In genomic region chr6:128528241-128528640, GRCh38 we compare ENCODE assay signal across 17 cellular contexts. TPM values are rescaled to one million over a fixed set of nuclear protein-coding genes. Genes with fewer than 3 reads are reported as not detected.
A peak's percentile ranks its signal among the peaks of the same experiment; 100 is the strongest.
DNase-seq lines count a peak whose midpoint lies in the region; ATAC-seq and TF ChIP-seq lines count a peak whose summit lies in the region.
"Had no signal": no experiment of that assay in that cellular context is flagged by ENCODE, and none has a peak within 500 bp of the region (broad histone marks: within the 10 kb centered on the region; RNA-seq: fewer than 3 reads in every experiment).

No MANE protein-coding gene starts in this region.

- ATAC-seq in HCT116 (no peak), PC-3 (no peak), RWPE2 (ENCODE audit: low read depth) (peak; percentile 21; the same call in 1 of the 3 replicates), HG02970 (IDR thresholded peaks at IDR 0.05; ENCODE audit: low FRiP score, unreplicated experiment) (no peak)
- ATAC-seq: CD8-positive, alpha-beta T cell; GM12878 had no signal

- no peak for TF ChIP-seq RAD21 in HCT116 (IDR thresholded peaks at IDR 0.05; ENCODE audit: low read depth)

- H3F3A ChIP-seq in PC-3 (ENCODE audit: low read length, unreplicated experiment), result no peaks in the 10 kb centered on the region

- CTCF ChIA-PET in HCT116 (lab: Charles Lee), result no interaction called here
- CTCF ChIA-PET in PC-3 (lab: Charles Lee), result no interaction called here

- TF ChIP-seq CTCF in HCT116 (IDR thresholded peaks at IDR 0.05 in 2 of 3, conservative IDR thresholded peaks at IDR 0.05 in 1 of 3; ENCODE audit: borderline replicate concordance in 1 of 3, insufficient read depth in 1 of 3, low read depth in 2 of 3, low read length in 2 of 3), result no peak
- no peak for TF ChIP-seq CTCF in PC-3 (conservative IDR thresholded peaks at IDR 0.05; ENCODE audit: low read depth, low read length)
- TF ChIP-seq CTCF in RWPE2 (IDR thresholded peaks at IDR 0.05; ENCODE audit: poor library complexity, severe bottlenecking), result no peak

- H3K4me2 ChIP-seq in HCT116 (ENCODE audit: low read length) (no peak overlapping the region), PC-3 (ENCODE audit: low read length) (0 out of 2 replicates have a peak overlapping the region, but pooled peaks have one; percentile 18)
- H3K4me2 ChIP-seq: BLaER1 treated with 17β-estradiol and CSF1 and Interleukin-3, amounts not matched to agents 10 nM and 100 nM had no signal

- H3K4me1 ChIP-seq in HCT116 (ENCODE audit: control insufficient read depth in 1 of 2, insufficient read depth in 2 of 2, low read length in 2 of 2) (no peaks in the 10 kb centered on the region), PC-3 (ENCODE audit: insufficient read depth, low read length) (peaks cover 23% of the 10 kb centered on the region), RWPE2 (ENCODE audit: insufficient read depth, poor library complexity, severe bottlenecking) (peaks cover 4% of the 10 kb centered on the region)
- H3K4me1 ChIP-seq: BLaER1 treated with 17β-estradiol and CSF1 and Interleukin-3, amounts not matched to agents 10 nM and 100 nM had no signal

- TF ChIP-seq POLR2A in HCT116 (IDR thresholded peaks at IDR 0.05; ENCODE audit: borderline replicate concordance, extremely low read depth, insufficient read depth, insufficient read length), result no peak

- H3K9me3 ChIP-seq in HCT116 (ENCODE audit: control insufficient read depth in 1 of 2, insufficient read depth in 1 of 2, low read depth in 1 of 2, low read length in 2 of 2) (no peaks in the 10 kb centered on the region), PC-3 (ENCODE audit: low read length) (no peaks in the 10 kb centered on the region), RWPE2 (ENCODE audit: severe bottlenecking) (no peaks in the 10 kb centered on the region)
- H3K9me3 ChIP-seq: BLaER1 treated with 17β-estradiol and CSF1 and Interleukin-3, amounts not matched to agents 10 nM and 100 nM; Caco-2 had no signal

- H3K9ac ChIP-seq in HCT116 (ENCODE audit: low read length), result no peak overlapping the region
- no peak overlapping the region for H3K9ac ChIP-seq in PC-3 (ENCODE audit: low read length)
- H3K9ac ChIP-seq: BLaER1 treated with 17β-estradiol and CSF1 and Interleukin-3, amounts not matched to agents 10 nM and 100 nM had no signal

- no peaks in the 10 kb centered on the region for H3K79me2 ChIP-seq in HCT116 (ENCODE audit: insufficient read depth, low read length)
- H3K79me2 ChIP-seq in PC-3 (ENCODE audit: low read length), result no peaks in the 10 kb centered on the region

- H3K27me3 ChIP-seq in HCT116 (ENCODE audit: insufficient read depth, low read length) (no peaks in the 10 kb centered on the region), PC-3 (ENCODE audit: low read length) (no peaks in the 10 kb centered on the region), RWPE2 (ENCODE audit: insufficient read depth, poor library complexity, severe bottlenecking) (no peaks in the 10 kb centered on the region)
- H3K27me3 ChIP-seq: BLaER1 treated with 17β-estradiol and CSF1 and Interleukin-3, amounts not matched to agents 10 nM and 100 nM had no signal

- H3K36me3 ChIP-seq in HCT116 (ENCODE audit: control insufficient read depth in 1 of 2, insufficient read depth in 2 of 2, low read length in 2 of 2) (no peaks in the 10 kb centered on the region), PC-3 (ENCODE audit: low read depth, low read length) (no peaks in the 10 kb centered on the region), RWPE2 (ENCODE audit: low read depth) (no peaks in the 10 kb centered on the region)
- H3K36me3 ChIP-seq: BLaER1 treated with 17β-estradiol and CSF1 and Interleukin-3, amounts not matched to agents 10 nM and 100 nM had no signal

- POLR2A ChIA-PET in HCT116 (lab: Charles Lee), result no interaction called here
- POLR2A ChIA-PET in PC-3 (lab: Charles Lee; ENCODE audit: unreplicated experiment), result no interaction called here

- no peak overlapping the region for H3K4me3 ChIP-seq in HCT116 (replicated peaks in 1 of 2; ENCODE audit: low read depth in 1 of 2, low read length in 2 of 2)
- no peak overlapping the region for H3K4me3 ChIP-seq in PC-3 (ENCODE audit: low read length)
- H3K4me3 ChIP-seq in RWPE2 (ENCODE audit: severe bottlenecking), result no peak overlapping the region
- H3K4me3 ChIP-seq: BLaER1 treated with 17β-estradiol and CSF1 and Interleukin-3, amounts not matched to agents 10 nM and 100 nM; GM12878 had no signal

- H3K27ac ChIP-seq in HCT116 (ENCODE audit: low read depth, low read length) (no peak overlapping the region), PC-3 (ENCODE audit: low read length) (no peak overlapping the region), RWPE2 (ENCODE audit: poor library complexity, severe bottlenecking) (no peak overlapping the region), caudate nucleus (ENCODE audit: low read depth, low read length) (no peak overlapping the region)
- H3K27ac ChIP-seq: BLaER1 treated with 17β-estradiol and CSF1 and Interleukin-3, amounts not matched to agents 10 nM and 100 nM; C4-2B had no signal

- RAD21 ChIA-PET in HCT116 (lab: Charles Lee; ENCODE audit: low non-redundant PET in 1 of 2, low total read pairs in 2 of 2, uncharacterized antibody in 2 of 2, unreplicated experiment in 2 of 2), result no interaction called here

- intact Hi-C loops in HCT116 (cut with micrococcal nuclease) (no loop called here), PC-3 (cut with micrococcal nuclease) (no loop called here)

- DNase-seq in HCT116 (ENCODE audit: low read depth, low spot score) (no peak), PC-3 (no peak), RWPE2 (ENCODE audit: low spot score) (no peak), G401 (ENCODE audit: low spot score) (no peak), caudate nucleus (lab: John Stamatoyannopoulos, UW) (no peak)
- DNase-seq: 8988T; AML-193; Caco-2; Calu3; CD4-positive, alpha-beta T cell; CD8-positive, alpha-beta T cell; DMS79 treated with DMSO at 0.1 percent for 48 hours; GDM1 had no signal

- BruUV-seq in HCT116 (replicated peaks; lab: Mats Ljungman, UMichigan) (no TSS peak), PC-3 (replicated peaks; lab: Mats Ljungman, UMichigan) (no TSS peak)

- H3K9me2 ChIP-seq in HCT116 (ENCODE audit: insufficient read depth), result no peaks in the 10 kb centered on the region
- H3K9me2 ChIP-seq in PC-3 (replicated peaks; ENCODE audit: low read length), result no peaks in the 10 kb centered on the region

- no peaks in the 10 kb centered on the region; the same call in 1 of the 2 replicates for H4K20me1 ChIP-seq in HCT116 (ENCODE audit: insufficient read depth)
- no peaks in the 10 kb centered on the region for H4K20me1 ChIP-seq in PC-3 (ENCODE audit: low read length)
- H4K20me1 ChIP-seq: BLaER1 treated with 17β-estradiol and CSF1 and Interleukin-3, amounts not matched to agents 10 nM and 100 nM had no signal

- in situ Hi-C loops in G401 (cut with HindIII; ENCODE audit: low sequenced_read_pairs), result no loop called here

- H2AFZ ChIP-seq in HCT116 (ENCODE audit: low read depth, low read length, poor library complexity, severe bottlenecking), result peak overlapping the region; percentile 39
- H2AFZ ChIP-seq in PC-3 (ENCODE audit: low read length), result no peak overlapping the region

TF ChIP-seq in HCT116, 20 proteins besides CTCF, POLR2A, EP300 and RAD21 (continues in another document):
- no peak for TF ChIP-seq ZFX (IDR thresholded peaks at IDR 0.05)
- TF ChIP-seq REST (IDR thresholded peaks at IDR 0.05; ENCODE audit: low read depth), result no peak
- TF ChIP-seq POLR2AphosphoS5 (IDR thresholded peaks at IDR 0.05; ENCODE audit: low read depth, low read length), result no peak
- no peak for TF ChIP-seq SIN3A (IDR thresholded peaks at IDR 0.05; ENCODE audit: low read depth)
- TF ChIP-seq SP1 (IDR thresholded peaks at IDR 0.05; ENCODE audit: low read depth), result no peak
- TF ChIP-seq MAX (IDR thresholded peaks at IDR 0.05), result no peak
- no peak for TF ChIP-seq EGR1 (IDR thresholded peaks at IDR 0.05; ENCODE audit: low read depth)
- no peak for TF ChIP-seq CEBPB (IDR thresholded peaks at IDR 0.05; ENCODE audit: low read depth)
- no peak for TF ChIP-seq SRF (IDR thresholded peaks at IDR 0.05; ENCODE audit: low read depth)
- no peak for TF ChIP-seq FOSL1 (IDR thresholded peaks at IDR 0.05; ENCODE audit: low read depth)
- no peak for TF ChIP-seq EZH2 (IDR thresholded peaks at IDR 0.05)
- no peak for TF ChIP-seq JUND (IDR thresholded peaks at IDR 0.05)
- no peak for TF ChIP-seq CBX3 (IDR thresholded peaks at IDR 0.05; ENCODE audit: low read depth)
- TF ChIP-seq ELF1 (IDR thresholded peaks at IDR 0.05; ENCODE audit: borderline replicate concordance, low read depth), result no peak
- no peak for TF ChIP-seq EZH2phosphoT487 (IDR thresholded peaks at IDR 0.05; ENCODE audit: borderline replicate concordance)
- no peak for TF ChIP-seq TCF7L2 (IDR thresholded peaks at IDR 0.05; ENCODE audit: borderline replicate concordance, extremely low read depth, insufficient read depth, insufficient read length)

RNA-seq across cellular contexts. Expression of gene PTPRK, which starts 7.8 kb away (rescaled TPM):
- total RNA-seq in HCT116 (2021; ENCODE audit: unreplicated experiment) (34.2 TPM), PC-3 (2014; rRNA removed) (53.8 and 64.7 TPM in 2 replicates)
- polyA plus RNA-seq in HCT116 (2012), result 15.9 and 16.6 TPM in 2 replicates
- not detected in 2 replicates for total RNA-seq in G401 (2014; rRNA removed; shearing (Covaris generic))

Comparison
In these comparisons a context has a peak if more than half of its experiments do, and no peak if none do; other contexts are left out.
1. RNA of gene PTPRK, which starts 7.8 kb away (total RNA-seq): 53.8 to 64.7 TPM in PC-3 and 34.2 TPM in HCT116 (single experiment); not detected in G401; every median in the first group is over 10 times any median in the second.